9 cellular contexts compared by ENCODE assay signal in the genomic region with DNA sequence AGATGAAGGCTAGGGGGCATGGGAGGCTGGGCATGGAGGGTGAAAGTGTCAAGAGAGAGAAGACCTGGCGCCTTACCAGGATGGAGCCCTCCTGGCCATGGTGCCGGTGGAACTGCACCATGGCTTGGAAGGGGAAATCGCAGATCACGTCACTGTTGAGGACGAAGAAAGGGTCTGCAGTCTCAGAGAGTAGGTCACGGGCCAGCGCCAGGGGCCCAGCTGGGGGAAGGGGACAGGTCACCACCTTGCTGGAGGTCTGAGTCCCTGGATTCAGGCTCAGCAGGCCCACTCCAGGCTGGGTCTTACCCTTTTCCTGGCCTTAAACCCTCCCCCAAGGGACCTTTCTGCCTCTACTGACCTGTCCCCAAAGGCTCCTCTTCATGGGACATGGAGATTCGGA. TPM values are rescaled to one million over a fixed set of nuclear protein-coding genes. Genes with fewer than 3 reads are reported as not detected.
DNase-seq lines count a peak whose midpoint lies in the region; ATAC-seq and TF ChIP-seq lines count a peak whose summit lies in the region.
"Had no signal": no experiment of that assay in that cellular context is flagged by ENCODE, and none has a peak within 500 bp of the region (broad histone marks: within the 10 kb centered on the region; RNA-seq: fewer than 3 reads in every experiment).

No MANE protein-coding gene starts in this region.

- in situ Hi-C loops in transverse colon (cut with MboI; ENCODE audit: low pct_ligation_motif_present in 1 of 4, low pct_unique_long_range_greater_than_20kb in 1 of 4, low sequenced_read_pairs in 3 of 4): loop anchor here in 1 of 4 donors (5.0 kb wide), 1 partner anchor 64 kb away; a partner anchor contains a TSS

- peak overlapping the region; percentile 91 for H3K27ac Mint-ChIP-seq in activated T-cell treated with anti-CD3 and anti-CD28 coated beads, Interleukin-2, amount 50 U/mL, for 72 hours

- H3K36me3 ChIP-seq in body of pancreas (replicated peaks in 1 of 2; ENCODE audit: insufficient read depth in 1 of 2, low read depth in 2 of 2) (peaks cover 0 to 8% of the 10 kb centered on the region in 2 donors), lung (ENCODE audit: control insufficient read depth in 2 of 2, insufficient read depth in 2 of 2, low read length in 2 of 2) (peaks cover 7 to 36% of the 10 kb centered on the region in 2 donors), transverse colon (peaks cover 0 to 6% (median 0%) of the 10 kb centered on the region in 4 donors)

- TF ChIP-seq POLR2A in body of pancreas (IDR thresholded peaks at IDR 0.05) (no peak), transverse colon (IDR thresholded peaks at IDR 0.05) (no peak)

- 29 to 40% methylated on average over 7 to 8 of the region's 8 CpGs for WGBS in body of pancreas, 2 donors
- WGBS in lung, 2 donors: 61 to 80% methylated on average over 8 of the region's 8 CpGs
- 45% methylated on average over 8 of the region's 8 CpGs; no CpG with 5 or more reads in 1 of the 2 donors for WGBS in transverse colon (ENCODE audit: low coverage in 1 of 2), 2 donors

- H3K4me3 ChIP-seq in body of pancreas: peak overlapping the region; percentile 80 to 91
- H3K4me3 ChIP-seq in lung: peak overlapping the region; percentile 90
- H3K4me3 ChIP-seq in transverse colon: peak overlapping the region; percentile 87 to 92 (median 89)

- H3K36me3 Mint-ChIP-seq in activated T-cell treated with anti-CD3 and anti-CD28 coated beads, Interleukin-2, amount 50 U/mL, for 72 hours (ENCODE audit: insufficient read depth in 2 of 2): peaks cover 0 to 4% of the 10 kb centered on the region in 2 donors

- H3K27me3 ChIP-seq in body of pancreas: no peaks in the 10 kb centered on the region
- no peaks in the 10 kb centered on the region for H3K27me3 ChIP-seq in lung (ENCODE audit: control insufficient read depth, insufficient read depth)
- no peaks in the 10 kb centered on the region for H3K27me3 ChIP-seq in transverse colon

- ATAC-seq in activated T-cell treated with anti-CD3 and anti-CD28 coated beads, Interleukin-2, amount 50 U/mL, for 72 hours (replicated peaks in 1 of 2): no peak
- ATAC-seq in body of pancreas (no peak), lung (ENCODE audit: insufficient read depth, low FRiP score) (no peak), GM21360 (IDR thresholded peaks at IDR 0.05; ENCODE audit: unreplicated experiment) (no peak)

- peaks cover 48% of the 10 kb centered on the region for H3K4me1 Mint-ChIP-seq in activated T-cell treated with anti-CD3 and anti-CD28 coated beads, Interleukin-2, amount 50 U/mL, for 72 hours (ENCODE audit: low read depth)

- TF ChIP-seq EP300 in transverse colon (IDR thresholded peaks at IDR 0.05; ENCODE audit: low read depth): no peak

- intact Hi-C loops in body of pancreas (cut with DNase I): no loop called here
- intact Hi-C loops in transverse colon (cut with DNase I; ENCODE audit: low total_unique reads): no loop called here

- no peak for DNase-seq in activated T-cell treated with anti-CD3 and anti-CD28 coated beads, Interleukin-2, amount 50 U/mL, for 72 hours
- DNase-seq in activated T-cell treated with anti-CD3 and anti-CD28 coated beads, Interleukin-2, amount 50 U/mL, for 1 hour: no peak
- DNase-seq in body of pancreas (no peak), lung (ENCODE audit: low spot score) (no peak), transverse colon (no peak), HPDE6-E6E7 (ENCODE audit: extremely low spot score) (no peak), COLO668 (lab: John Stamatoyannopoulos, UW; ENCODE audit: unreplicated experiment) (no peak)
- DNase-seq: NCI-H1048 had no signal

- H3K27me3 Mint-ChIP-seq in activated T-cell treated with anti-CD3 and anti-CD28 coated beads, Interleukin-2, amount 50 U/mL, for 72 hours (ENCODE audit: low read depth): no peaks in the 10 kb centered on the region

- no peaks in the 10 kb centered on the region for H3K9me3 Mint-ChIP-seq in activated T-cell treated with anti-CD3 and anti-CD28 coated beads, Interleukin-2, amount 50 U/mL, for 72 hours

- TF ChIP-seq CTCF in body of pancreas (IDR thresholded peaks at IDR 0.05): no peak
- TF ChIP-seq CTCF in lung (IDR thresholded peaks at IDR 0.05; ENCODE audit: control extremely low read depth, extremely low read depth): no peak
- no peak for TF ChIP-seq CTCF in transverse colon (IDR thresholded peaks at IDR 0.05)

- H3K4me1 ChIP-seq in body of pancreas (peaks cover 68% of the 10 kb centered on the region), lung (ENCODE audit: control insufficient read depth in 2 of 2, insufficient read depth in 2 of 2, low read length in 2 of 2) (peaks cover 0 to 31% of the 10 kb centered on the region in 2 donors), transverse colon (peaks cover 24 to 53% (median 38%) of the 10 kb centered on the region in 4 donors)

- H3K9me3 ChIP-seq in body of pancreas (no peaks in the 10 kb centered on the region), lung (ENCODE audit: control insufficient read depth in 2 of 2, insufficient read depth in 1 of 2, low read length in 1 of 2) (no peaks in the 10 kb centered on the region), transverse colon (no peaks in the 10 kb centered on the region)

- H3K4me3 Mint-ChIP-seq in activated T-cell treated with anti-CD3 and anti-CD28 coated beads, Interleukin-2, amount 50 U/mL, for 72 hours: peak overlapping the region; percentile 92 to 96

- H3K27ac ChIP-seq in body of pancreas (peak overlapping the region; percentile 88 to 99 (median 98)), lung (ENCODE audit: low read depth in 1 of 2, low read length in 1 of 2) (peak overlapping the region in 1 of 2 donors; percentile 94), transverse colon (peak overlapping the region; percentile 94 to 99 (median 98))

RNA-seq across cellular contexts. Expression of a gene that starts 0.9 kb away (rescaled TPM):
- total RNA-seq in activated T-cell treated with anti-CD3 and anti-CD28 coated beads, Interleukin-2, amount 50 U/mL, for 72 hours: 10 to 100 TPM; 22.3 to 33.4 TPM
- total RNA-seq in body of pancreas (10 to 100 TPM; 36.3 to 43.8 TPM), lung (10 to 100 TPM; 10.8 to 81.2 TPM), transverse colon (10 to 100 TPM; 37.2 to 53.9 (median 44.2) TPM)
- 10 to 100 TPM; 27.5 to 64.8 TPM for polyA plus RNA-seq in lung

RNA-seq across cellular contexts. Expression of a gene that starts 3.4 kb away (rescaled TPM):
- total RNA-seq in activated T-cell treated with anti-CD3 and anti-CD28 coated beads, Interleukin-2, amount 50 U/mL, for 72 hours: under 1 TPM; 0.19 to 0.72 TPM
- total RNA-seq in body of pancreas (1 to 10 TPM; 2.0 to 2.1 TPM), lung (under 1 TPM in 1 of 2 donors, not detected in 1; 0.25 TPM), transverse colon (under 1 TPM in 2 of 4 donors, not detected in 2; 0.68 to 0.79 TPM)
- under 1 TPM; 0.51 to 0.63 TPM for polyA plus RNA-seq in lung

RNA-seq across cellular contexts. Expression of a gene that starts 33.5 kb away (rescaled TPM):
- 10 to 100 TPM; 35.1 to 35.2 TPM for total RNA-seq in activated T-cell treated with anti-CD3 and anti-CD28 coated beads, Interleukin-2, amount 50 U/mL, for 72 hours
- total RNA-seq in body of pancreas (10 to 100 TPM; 18.4 to 28.7 TPM), lung (10 to 100 TPM; 23.5 to 45.0 TPM), transverse colon (10 to 100 TPM; 34.6 to 99.5 (median 52.1) TPM)
- polyA plus RNA-seq in lung: 10 to 100 TPM; 22.2 to 22.6 TPM

RNA-seq across cellular contexts. Expression of a gene that starts 33.6 kb away (rescaled TPM):
- total RNA-seq in activated T-cell treated with anti-CD3 and anti-CD28 coated beads, Interleukin-2, amount 50 U/mL, for 72 hours: 10 to 100 TPM; 27.9 to 29.8 TPM
- total RNA-seq in body of pancreas (10 to 100 TPM; 16.9 to 80.4 TPM), lung (10 to 100 TPM; 13.3 to 21.1 TPM), transverse colon (100 to 1,000 TPM in 1 of 4 donors, 10 to 100 TPM in 3; 12.2 to 116 (median 15.1) TPM)
- 10 to 100 TPM in 1 of 2 donors, 1 to 10 TPM in 1; 8.3 to 27.0 TPM for polyA plus RNA-seq in lung

RNA-seq across cellular contexts. Expression of a gene that starts 48.7 kb away (rescaled TPM):
- total RNA-seq in activated T-cell treated with anti-CD3 and anti-CD28 coated beads, Interleukin-2, amount 50 U/mL, for 72 hours: 100 to 1,000 TPM in 1 of 2 donors, 10 to 100 TPM in 1; 82.7 to 108 TPM
- total RNA-seq in body of pancreas (10 to 100 TPM; 58.7 to 67.7 TPM), lung (100 to 1,000 TPM in 1 of 2 donors, 10 to 100 TPM in 1; 58.4 to 119 TPM), transverse colon (100 to 1,000 TPM in 3 of 4 donors, 10 to 100 TPM in 1; 53.9 to 151 (median 116) TPM)
- 10 to 100 TPM; 25.2 to 80.0 TPM for polyA plus RNA-seq in lung
